8 cellular contexts compared by ENCODE assay signal in genomic region chr9:272251-273213, GRCh38. TPM values are rescaled to one million over a fixed set of nuclear protein-coding genes. Genes with fewer than 3 reads are reported as not detected.
DNase-seq lines count a peak whose midpoint lies in the region; ATAC-seq lines count a peak whose summit lies in the region.

No MANE protein-coding gene starts in this region.

- H3K4me3 Mint-ChIP-seq in activated CD4-positive, alpha-beta T cell treated with anti-CD3 and anti-CD28 coated beads, Interleukin-2, amount 10 ng/mL, durations not matched to agents 24 days and 14 days = peak overlapping the region; percentile 94

- peaks cover 3% of the 10 kb centered on the region for H3K9me3 Mint-ChIP-seq in activated CD4-positive, alpha-beta T cell treated with anti-CD3 and anti-CD28 coated beads, Interleukin-2, amount 10 ng/mL, durations not matched to agents 24 days and 14 days

- peak; percentile 91 for ATAC-seq in GM19438 (IDR thresholded peaks at IDR 0.05; ENCODE audit: low read depth, unreplicated experiment)
- ATAC-seq in HG03520 (IDR thresholded peaks at IDR 0.05; ENCODE audit: unreplicated experiment) = peak; percentile 98
- ATAC-seq in left cardiac atrium = peak; percentile 78 to 82

- peaks cover 46% of the 10 kb centered on the region for H3K4me1 Mint-ChIP-seq in activated CD4-positive, alpha-beta T cell treated with anti-CD3 and anti-CD28 coated beads, Interleukin-2, amount 10 ng/mL, durations not matched to agents 24 days and 14 days

- H3K36me3 Mint-ChIP-seq in activated CD4-positive, alpha-beta T cell treated with anti-CD3 and anti-CD28 coated beads, Interleukin-2, amount 10 ng/mL, durations not matched to agents 24 days and 14 days (ENCODE audit: low read depth) = peaks cover 29% of the 10 kb centered on the region

- intact Hi-C loops in activated CD4-positive, alpha-beta T cell treated with anti-CD3 and anti-CD28 coated beads, Interleukin-2, amount 10 ng/mL, durations not matched to agents 24 days and 14 days (cut with micrococcal nuclease) = loop anchor here (1.0 to 10.0 kb wide), 5 partner anchors 10 to 1742 kb away; partner anchors contain the start of gene SMARCA2
- intact Hi-C loops in left cardiac atrium (cut with DNase I) = no loop called here

- H3K27me3 Mint-ChIP-seq in activated CD4-positive, alpha-beta T cell treated with anti-CD3 and anti-CD28 coated beads, Interleukin-2, amount 10 ng/mL, durations not matched to agents 24 days and 14 days = no peaks in the 10 kb centered on the region

- peak overlapping the region; percentile 99 for H3K27ac Mint-ChIP-seq in activated CD4-positive, alpha-beta T cell treated with anti-CD3 and anti-CD28 coated beads, Interleukin-2, amount 10 ng/mL, durations not matched to agents 24 days and 14 days

- DNase-seq in Ammon's horn (ENCODE audit: low spot score) = peak; percentile 45
- peak; percentile 93 for DNase-seq in activated CD4-positive, alpha-beta T cell treated with anti-CD3 and anti-CD28 coated beads, Interleukin-2, amount 10 ng/mL, durations not matched to agents 24 days and 14 days
- DNase-seq in left cardiac atrium = no peak
- DNase-seq in stimulated activated CD8-positive, alpha-beta memory T cell treated with anti-CD3 and anti-CD28 coated beads, Interleukin-7, amount 100 ng/mL, for 24 hours (ENCODE audit: low read depth) = peak; percentile 36
- DNase-seq in NCI-H1436 (lab: John Stamatoyannopoulos, UW) = no peak
- DNase-seq in NCI-H748 treated with DMSO at 0.1 percent for 48 hours (lab: John Stamatoyannopoulos, UW) = no peak

RNA-seq across cellular contexts. Expression of gene DOCK8, which starts 57.9 kb away (rescaled TPM):
- 121 TPM in 2 replicates for total RNA-seq in activated CD4-positive, alpha-beta T cell treated with anti-CD3 and anti-CD28 coated beads, Interleukin-2, amount 10 ng/mL, durations not matched to agents 24 days and 14 days
- 10 to 100 TPM in 1 of 2 donors, 1 to 10 TPM in 1; 5.5 to 14.9 TPM for total RNA-seq in left cardiac atrium

Comparison
In these comparisons a context has a peak if more than half of its experiments do, and no peak if none do; other contexts are left out.
1. DNase-seq: peak in Ammon's horn (single experiment), activated CD4-positive, alpha-beta T cell treated with anti-CD3 and anti-CD28 coated beads, Interleukin-2, amount 10 ng/mL, durations not matched to agents 24 days and 14 days (single experiment) and stimulated activated CD8-positive, alpha-beta memory T cell treated with anti-CD3 and anti-CD28 coated beads, Interleukin-7, amount 100 ng/mL, for 24 hours (single experiment); none in left cardiac atrium (single experiment), NCI-H1436 (single experiment) and NCI-H748 treated with DMSO at 0.1 percent for 48 hours (single experiment).
2. Peak in every context shown above with its lines, with median percentiles within 50 percentile points of each other: ATAC-seq.